In genomic region chr9:69799521-69799920, GRCh38 we compare ENCODE assay signal across 2 cellular contexts. TPM values are rescaled to one million over a fixed set of nuclear protein-coding genes. Genes with fewer than 3 reads are reported as not detected.
"Had no signal": no experiment of that assay in that cellular context is flagged by ENCODE, and none has a peak within 500 bp of the region (broad histone marks: within the 10 kb centered on the region; RNA-seq: fewer than 3 reads in every experiment).

No MANE protein-coding gene starts in this region.

RNA-seq across cellular contexts. Expression of gene CFAP95, which starts 21.1 kb away (rescaled TPM):
- total RNA-seq: GM23248, H4 had no signal
- polyA plus RNA-seq: GM23248 had no signal
